30 cellular contexts compared by ENCODE assay signal in the genomic region with DNA sequence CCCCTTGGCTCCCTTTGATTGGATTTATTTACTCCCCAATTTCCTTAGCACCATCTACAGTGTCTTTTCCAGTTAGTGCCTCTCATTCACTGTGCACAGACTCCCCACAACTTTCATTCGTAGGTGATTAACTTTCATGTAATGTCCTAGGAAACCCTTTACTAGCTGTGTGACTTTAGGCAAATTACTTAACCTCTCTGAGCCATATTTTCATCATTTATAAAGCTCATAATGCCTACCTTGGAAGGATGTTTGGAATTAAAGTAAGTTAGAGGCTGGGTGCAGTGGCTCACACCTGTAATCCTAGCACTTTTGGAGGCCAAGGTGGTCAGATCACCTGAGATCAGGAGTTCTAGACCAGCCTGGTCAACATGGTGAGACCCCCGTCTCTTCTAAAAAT. TPM values are rescaled to one million over a fixed set of nuclear protein-coding genes. Genes with fewer than 3 reads are reported as not detected.
"Had no signal": no experiment of that assay in that cellular context is flagged by ENCODE, and none has a peak within 500 bp of the region (broad histone marks: within the 10 kb centered on the region; RNA-seq: fewer than 3 reads in every experiment).

No MANE protein-coding gene starts in this region.

- H3K4me3 ChIP-seq: MG63, SJCRH30, SK-N-MC had no signal

- FAIRE-seq: colon, TTC549 had no signal

- DNase-seq: activated CD4-positive, alpha-beta T cell treated with anti-CD3 and anti-CD28 coated beads for 36 hours; activated CD4-positive, alpha-beta T cell treated with anti-CD3 and anti-CD28 coated beads, Interleukin-2, amount 10 ng/mL, durations not matched to agents 7 days and 5 days; activated CD4-positive, alpha-beta T cell treated with anti-CD3 and anti-CD28 coated beads, Interleukin-2, amount 50 U/mL, for 48 hours; activated CD8-positive, alpha-beta T cell treated with anti-CD3 and anti-CD28 coated beads, Interleukin-2, amount 10 ng/mL, durations not matched to agents 7 days and 5 days; activated gamma-delta T cell treated with Interleukin-2 at 50 U/mL for 16 hours; activated naive CD4-positive, alpha-beta T cell treated with anti-CD3 and anti-CD28 coated beads for 36 hours; activated T-cell treated with anti-CD3 and anti-CD28 coated beads, Interleukin-2, amount 50 U/mL, for 24 hours; amniotic stem cell; aorta; brain microvascular endothelial cell; central memory CD4-positive, alpha-beta T cell; MG63; NCI-H1048; NCI-H1105 treated with DMSO at 0.1 percent for 48 hours; NCI-H1436 treated with DMSO at 0.1 percent for 48 hours; NCI-H1694 treated with DMSO at 0.1 percent for 48 hours; NCI-H2029; NCI-H345; NCI-H524 treated with DMSO at 0.1 percent for 48 hours; SHP77; SJCRH30 had no signal

- H3K36me3 ChIP-seq: brain microvascular endothelial cell, MG63, SJCRH30 had no signal

- ATAC-seq: activated CD4-positive, alpha-beta T cell treated with anti-CD3 and anti-CD28 coated beads for 36 hours; activated CD4-positive, CD25-positive, alpha-beta regulatory T cell treated with anti-CD3 and anti-CD28 coated beads, Interleukin-2, amount 50 U/mL, for 24 hours; activated CD8-positive, alpha-beta T cell treated with anti-CD3 and anti-CD28 coated beads, Interleukin-2, amount 10 ng/mL, durations not matched to agents 7 days and 5 days; activated naive CD4-positive, alpha-beta T cell treated with anti-CD3 and anti-CD28 coated beads, Interleukin-2, amount 50 U/mL, for 72 hours had no signal

- H3K27ac ChIP-seq: brain microvascular endothelial cell, SJCRH30, SK-N-MC had no signal

- H3K9me3 ChIP-seq: MG63, SJCRH30 had no signal

- H3K27me3 ChIP-seq: brain microvascular endothelial cell, MG63, SJCRH30 had no signal

RNA-seq across cellular contexts. Expression of a gene that starts 20.1 kb away (rescaled TPM):
- total RNA-seq: activated CD4-positive, alpha-beta T cell treated with anti-CD3 and anti-CD28 coated beads for 36 hours; activated CD4-positive, alpha-beta T cell treated with anti-CD3 and anti-CD28 coated beads, Interleukin-2, amount 10 ng/mL, durations not matched to agents 7 days and 5 days; activated CD8-positive, alpha-beta T cell treated with anti-CD3 and anti-CD28 coated beads, Interleukin-2, amount 10 ng/mL, durations not matched to agents 7 days and 5 days; activated naive CD4-positive, alpha-beta T cell treated with anti-CD3 and anti-CD28 coated beads for 36 hours; activated naive CD4-positive, alpha-beta T cell treated with anti-CD3 and anti-CD28 coated beads, Interleukin-2, amount 50 U/mL, for 72 hours; aorta; cerebellum; NCI-H460; RPMI7951; T-helper 1 cell treated with Interleukin-12 subunit alpha and Interleukin-12 subunit beta and Interleukin-4 antibody, amounts not matched to agents 30 ng/mL and 1 ng/mL, for 36 hours had no signal
- polyA plus RNA-seq: aorta had no signal

RNA-seq across cellular contexts. Expression of a gene that starts 22.4 kb away (rescaled TPM):
- total RNA-seq: activated CD8-positive, alpha-beta T cell treated with anti-CD3 and anti-CD28 coated beads, Interleukin-2, amount 10 ng/mL, durations not matched to agents 7 days and 5 days; cerebellum; T-helper 1 cell treated with Interleukin-12 subunit alpha and Interleukin-12 subunit beta and Interleukin-4 antibody, amounts not matched to agents 30 ng/mL and 1 ng/mL, for 36 hours had no signal

RNA-seq across cellular contexts. Expression of a gene that starts 28.0 kb away (rescaled TPM):
- total RNA-seq: activated CD4-positive, alpha-beta T cell treated with anti-CD3 and anti-CD28 coated beads for 36 hours; activated CD4-positive, alpha-beta T cell treated with anti-CD3 and anti-CD28 coated beads, Interleukin-2, amount 10 ng/mL, durations not matched to agents 7 days and 5 days; activated CD8-positive, alpha-beta T cell treated with anti-CD3 and anti-CD28 coated beads, Interleukin-2, amount 10 ng/mL, durations not matched to agents 7 days and 5 days; activated naive CD4-positive, alpha-beta T cell treated with anti-CD3 and anti-CD28 coated beads for 36 hours; activated naive CD4-positive, alpha-beta T cell treated with anti-CD3 and anti-CD28 coated beads, Interleukin-2, amount 50 U/mL, for 72 hours; aorta; cerebellum; NCI-H460; RPMI7951; T-helper 1 cell treated with Interleukin-12 subunit alpha and Interleukin-12 subunit beta and Interleukin-4 antibody, amounts not matched to agents 30 ng/mL and 1 ng/mL, for 36 hours had no signal
- polyA plus RNA-seq: aorta had no signal

RNA-seq across cellular contexts. Expression of a gene that starts 46.6 kb away (rescaled TPM):
- total RNA-seq: activated CD4-positive, alpha-beta T cell treated with anti-CD3 and anti-CD28 coated beads for 36 hours; activated CD4-positive, alpha-beta T cell treated with anti-CD3 and anti-CD28 coated beads, Interleukin-2, amount 10 ng/mL, durations not matched to agents 7 days and 5 days; activated CD8-positive, alpha-beta T cell treated with anti-CD3 and anti-CD28 coated beads, Interleukin-2, amount 10 ng/mL, durations not matched to agents 7 days and 5 days; activated naive CD4-positive, alpha-beta T cell treated with anti-CD3 and anti-CD28 coated beads for 36 hours; activated naive CD4-positive, alpha-beta T cell treated with anti-CD3 and anti-CD28 coated beads, Interleukin-2, amount 50 U/mL, for 72 hours; aorta; cerebellum; NCI-H460; RPMI7951; SJCRH30; T-helper 1 cell treated with Interleukin-12 subunit alpha and Interleukin-12 subunit beta and Interleukin-4 antibody, amounts not matched to agents 30 ng/mL and 1 ng/mL, for 36 hours had no signal
- polyA plus RNA-seq: aorta had no signal
